ENCODE assay signal across 1 cellular context in genomic region chr4:16824278-16824806, GRCh38.
TF ChIP-seq lines count a peak whose summit lies in the region.

No MANE protein-coding gene starts in this region.

TF ChIP-seq in liver, 16 proteins besides CTCF, POLR2A, EP300 and RAD21 (continued from another document):
- peak; percentile 97 for TF ChIP-seq HNF4G (IDR thresholded peaks at IDR 0.05)
- TF ChIP-seq YY1 (IDR thresholded peaks at IDR 0.05): peak; percentile 71
- TF ChIP-seq SP1 (IDR thresholded peaks at IDR 0.05): peak; percentile 93
- peak; percentile 63 to 73 for TF ChIP-seq RXRA (IDR thresholded peaks at IDR 0.05)
- no peak for TF ChIP-seq NR2F2 (IDR thresholded peaks at IDR 0.05)
- TF ChIP-seq ZBTB33 (IDR thresholded peaks at IDR 0.05): peak; percentile 58
- TF ChIP-seq MAX (IDR thresholded peaks at IDR 0.05): peak; percentile 63
- TF ChIP-seq GABPA (IDR thresholded peaks at IDR 0.05 in 1 of 2, conservative IDR thresholded peaks at IDR 0.05 in 1 of 2): no peak
TF ChIP-seq in liver: peak in this region for 11.
